ENCODE assay signal across 10 cellular contexts in the genomic region with DNA sequence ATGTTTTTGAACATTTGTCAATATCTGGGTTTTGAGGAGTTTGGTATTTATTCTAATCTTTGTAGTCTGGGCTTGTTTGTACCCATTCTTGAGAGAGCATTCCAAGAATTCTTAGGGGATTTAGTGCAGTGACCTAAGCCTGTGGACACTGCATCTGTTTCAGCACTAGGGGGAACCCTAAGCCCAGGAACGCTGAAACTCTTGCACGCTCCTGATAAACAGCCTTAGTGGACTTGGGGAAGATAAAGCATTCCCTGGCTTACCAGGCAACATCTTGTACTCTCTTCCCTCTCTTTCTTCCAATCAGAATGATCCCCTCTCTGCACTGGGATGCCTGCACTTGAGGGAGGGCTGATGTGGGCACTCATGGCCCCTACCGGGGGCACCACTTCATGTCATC.
DNase-seq lines count a peak whose midpoint lies in the region; ATAC-seq, FAIRE-seq and TF ChIP-seq lines count a peak whose summit lies in the region.
"Had no signal": no experiment of that assay in that cellular context is flagged by ENCODE, and none has a peak within 500 bp of the region (broad histone marks: within the 10 kb centered on the region; RNA-seq: fewer than 3 reads in every experiment).

No MANE protein-coding gene starts in this region.

- FAIRE-seq in astrocyte (lab: Jason Lieb, UNC), result peak; percentile 98

- no peak for ATAC-seq in CD8-positive, alpha-beta T cell

- H3K4me3 ChIP-seq in astrocyte (ENCODE audit: insufficient read depth, low read depth, low read length) (no peak overlapping the region), tibial artery (no peak overlapping the region), esophagus muscularis mucosa (no peak overlapping the region)
- no peak overlapping the region for H3K4me3 ChIP-seq in CD8-positive, alpha-beta T cell (ENCODE audit: low read depth, low read length)

- CTCF ChIA-PET in CD8-positive, alpha-beta T cell (lab: Charles Lee), result no interaction called here

- no peaks in the 10 kb centered on the region for H3K79me2 ChIP-seq in astrocyte (ENCODE audit: insufficient read depth, low read length)

- H3K36me3 Mint-ChIP-seq in astrocyte (ENCODE audit: low read depth, unreplicated experiment), result no peaks in the 10 kb centered on the region
- H3K36me3 Mint-ChIP-seq in CD8-positive, alpha-beta T cell, result no peaks in the 10 kb centered on the region
- H3K36me3 Mint-ChIP-seq: activated naive CD8-positive, alpha-beta T cell; CD4-positive, CD25-positive, alpha-beta regulatory T cell had no signal

- H3K4me3 Mint-ChIP-seq in astrocyte (ENCODE audit: unreplicated experiment), result no peak overlapping the region
- no peak overlapping the region for H3K4me3 Mint-ChIP-seq in CD8-positive, alpha-beta T cell
- H3K4me3 Mint-ChIP-seq: activated naive CD8-positive, alpha-beta T cell; CD4-positive, CD25-positive, alpha-beta regulatory T cell had no signal

- H3K27ac Mint-ChIP-seq in astrocyte (ENCODE audit: unreplicated experiment), result no peak overlapping the region
- no peak overlapping the region for H3K27ac Mint-ChIP-seq in CD8-positive, alpha-beta T cell
- H3K27ac Mint-ChIP-seq: activated naive CD8-positive, alpha-beta T cell; CD4-positive, CD25-positive, alpha-beta regulatory T cell had no signal

- TF ChIP-seq EP300 in esophagus muscularis mucosa (IDR thresholded peaks at IDR 0.05), result no peak

- H3K9me3 ChIP-seq in astrocyte (ENCODE audit: insufficient read depth, low read depth, low read length), result no peaks in the 10 kb centered on the region
- peaks cover 0 to 5% (median 5%) of the 10 kb centered on the region in 3 donors for H3K9me3 ChIP-seq in tibial artery
- H3K9me3 ChIP-seq in esophagus muscularis mucosa, result peaks cover 0 to 7% (median 0%) of the 10 kb centered on the region in 4 donors
- no peaks in the 10 kb centered on the region for H3K9me3 ChIP-seq in CD8-positive, alpha-beta T cell (ENCODE audit: low read length)

- no peaks in the 10 kb centered on the region for H3K9me3 Mint-ChIP-seq in astrocyte (ENCODE audit: unreplicated experiment)
- H3K9me3 Mint-ChIP-seq in CD8-positive, alpha-beta T cell, result no peaks in the 10 kb centered on the region

- no peaks in the 10 kb centered on the region for H3K4me1 Mint-ChIP-seq in astrocyte (ENCODE audit: low read depth, unreplicated experiment)
- H3K4me1 Mint-ChIP-seq in CD8-positive, alpha-beta T cell (ENCODE audit: low read depth), result no peaks in the 10 kb centered on the region
- H3K4me1 Mint-ChIP-seq: CD4-positive, CD25-positive, alpha-beta regulatory T cell had no signal

- H2AFZ ChIP-seq in astrocyte (ENCODE audit: low read depth, low read length), result no peak overlapping the region

- POLR2A ChIA-PET in CD8-positive, alpha-beta T cell (lab: Charles Lee), result no interaction called here

- DNase-seq in NCI-H2081 (lab: John Stamatoyannopoulos, UW) (peak; percentile 52 to 62), NCI-H2081 treated with DMSO at 0.1 percent for 48 hours (lab: John Stamatoyannopoulos, UW) (no peak), NCI-H1105 (lab: John Stamatoyannopoulos, UW) (peak; percentile 21), astrocyte (ENCODE audit: low read depth) (peak; percentile 5), lung microvascular endothelial cell (ENCODE audit: low read depth in 2 of 2) (peak; percentile 42 to 46), tibial artery (no peak), esophagus muscularis mucosa (ENCODE audit: extremely low spot score) (no peak)
- no peak for DNase-seq in CD8-positive, alpha-beta T cell

- TF ChIP-seq CTCF in astrocyte (IDR thresholded peaks at IDR 0.05; ENCODE audit: insufficient read depth, low read depth, low read length), result peak; percentile 32
- TF ChIP-seq CTCF in tibial artery (IDR thresholded peaks at IDR 0.05), result peak in 1 of 2 experiments; percentile 10
- TF ChIP-seq CTCF in esophagus muscularis mucosa (IDR thresholded peaks at IDR 0.05), result peak in 1 of 3 experiments; percentile 15
- no peak for TF ChIP-seq CTCF in CD8-positive, alpha-beta T cell (IDR thresholded peaks at IDR 0.05)

- H3K9ac ChIP-seq in astrocyte (ENCODE audit: low read length), result no peak overlapping the region

- no peak overlapping the region for H3K4me2 ChIP-seq in astrocyte (ENCODE audit: low read length)

- H3K4me1 ChIP-seq in astrocyte (ENCODE audit: insufficient read depth, low read length) (no peaks in the 10 kb centered on the region), tibial artery (no peaks in the 10 kb centered on the region), esophagus muscularis mucosa (no peaks in the 10 kb centered on the region)
- no peaks in the 10 kb centered on the region for H3K4me1 ChIP-seq in CD8-positive, alpha-beta T cell (ENCODE audit: insufficient read depth, low read length)

- H3K27ac ChIP-seq in astrocyte (ENCODE audit: low read depth, low read length) (no peak overlapping the region), tibial artery (no peak overlapping the region), esophagus muscularis mucosa (replicated peaks in 1 of 4) (no peak overlapping the region)
- H3K27ac ChIP-seq in CD8-positive, alpha-beta T cell (ENCODE audit: low read depth, low read length), result no peak overlapping the region

- H3K36me3 ChIP-seq in astrocyte (ENCODE audit: insufficient read depth, low read length), result no peaks in the 10 kb centered on the region
- H3K36me3 ChIP-seq in tibial artery, result no peaks in the 10 kb centered on the region
- no peaks in the 10 kb centered on the region for H3K36me3 ChIP-seq in esophagus muscularis mucosa
- H3K36me3 ChIP-seq in CD8-positive, alpha-beta T cell (ENCODE audit: insufficient read depth, low read length), result no peaks in the 10 kb centered on the region

- 25% methylated on average over 3 of the region's 3 CpGs for WGBS in esophagus muscularis mucosa

- H3K27me3 ChIP-seq in astrocyte (ENCODE audit: insufficient read depth, low read length) (no peaks in the 10 kb centered on the region), tibial artery (no peaks in the 10 kb centered on the region), esophagus muscularis mucosa (no peaks in the 10 kb centered on the region)
- no peaks in the 10 kb centered on the region for H3K27me3 ChIP-seq in CD8-positive, alpha-beta T cell (ENCODE audit: insufficient read depth, low read length)

- no peaks in the 10 kb centered on the region for H3K27me3 Mint-ChIP-seq in astrocyte (ENCODE audit: low read depth, unreplicated experiment)
- H3K27me3 Mint-ChIP-seq in CD8-positive, alpha-beta T cell (ENCODE audit: low read depth), result no peaks in the 10 kb centered on the region
- H3K27me3 Mint-ChIP-seq: activated naive CD8-positive, alpha-beta T cell; CD4-positive, CD25-positive, alpha-beta regulatory T cell had no signal

- H4K20me1 ChIP-seq in astrocyte (ENCODE audit: insufficient read depth, low read length), result no peaks in the 10 kb centered on the region

- TF ChIP-seq POLR2A in esophagus muscularis mucosa (IDR thresholded peaks at IDR 0.05; ENCODE audit: low read depth), result no peak

- intact Hi-C loops in tibial artery (cut with DNase I; ENCODE audit: low total_unique reads) (loop anchor here (5.0 kb wide), 1 partner anchor 143 kb away; no protein-coding TSS in a partner anchor), esophagus muscularis mucosa (cut with DNase I) (no loop called here)
- intact Hi-C loops in CD8-positive, alpha-beta T cell (cut with DNase I, micrococcal nuclease), result no loop called here

Comparison
In these comparisons a context has a peak if more than half of its experiments do, and no peak if none do; other contexts are left out.
1. DNase-seq: peak in NCI-H2081 (2 of 2), NCI-H1105 (single experiment), astrocyte (single experiment) and lung microvascular endothelial cell (2 of 2); none in NCI-H2081 treated with DMSO at 0.1 percent for 48 hours (single experiment), tibial artery (0 of 2), esophagus muscularis mucosa (single experiment) and CD8-positive, alpha-beta T cell (0 of 7).